Comparison of ENCODE assay signal across 19 cellular contexts in the genomic region with DNA sequence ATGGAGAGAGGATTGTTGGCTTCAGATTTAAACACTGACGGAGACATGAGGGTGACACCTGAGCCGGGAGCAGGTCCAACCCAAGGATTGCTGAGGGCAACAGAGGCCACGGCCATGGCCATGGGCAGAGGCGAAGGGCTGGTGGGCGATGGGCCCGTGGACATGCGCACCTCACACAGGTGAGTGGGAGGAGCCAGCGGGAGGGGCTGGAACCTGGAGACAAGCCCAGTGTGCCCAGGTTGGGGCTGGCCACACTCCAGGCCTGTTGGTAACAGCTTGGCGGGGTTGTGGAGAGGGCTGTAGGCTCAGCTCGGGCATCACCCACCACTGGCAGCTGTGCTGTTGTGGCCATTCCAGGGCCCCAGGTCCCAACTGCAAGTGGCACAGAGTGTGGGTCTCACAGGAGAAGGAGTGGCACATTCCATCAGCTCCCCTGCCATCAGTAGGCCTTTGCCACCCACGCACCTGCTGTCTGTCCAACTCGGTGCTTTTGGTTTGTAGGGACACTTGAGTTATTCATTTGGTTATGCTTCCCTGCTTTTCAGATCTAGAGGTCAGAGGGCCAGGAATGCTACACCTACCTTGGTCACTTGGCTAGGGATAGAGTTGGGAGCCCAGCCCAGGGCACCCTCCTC. TPM values are rescaled to one million over a fixed set of nuclear protein-coding genes. Genes with fewer than 3 reads are reported as not detected.
DNase-seq lines count a peak whose midpoint lies in the region; ATAC-seq, FAIRE-seq and TF ChIP-seq lines count a peak whose summit lies in the region.
"Had no signal": no experiment of that assay in that cellular context is flagged by ENCODE, and none has a peak within 500 bp of the region (broad histone marks: within the 10 kb centered on the region; RNA-seq: fewer than 3 reads in every experiment).

No MANE protein-coding gene starts in this region.

- peaks cover 44 to 51% of the 10 kb centered on the region in 2 donors for H3K4me1 ChIP-seq in kidney (ENCODE audit: control insufficient read depth in 1 of 2, insufficient read depth in 1 of 2, low read depth in 1 of 2, low read length in 2 of 2)
- peaks cover 41% of the 10 kb centered on the region for H3K4me1 ChIP-seq in CD8-positive, alpha-beta T cell (ENCODE audit: insufficient read depth, low read length)
- H3K4me1 ChIP-seq in upper lobe of left lung: peaks cover 41 to 47% (median 42%) of the 10 kb centered on the region in 4 donors

- peak overlapping the region; percentile 26 for H3K27ac Mint-ChIP-seq in activated T-helper 2 cell treated with anti-CD3 and anti-CD28 coated beads, Interferon-gamma antibody, Interleukin-2, Interleukin-4, amounts not matched to agents 10 μg/mL and 5 μg/mL and 100 μg/mL, durations not matched to agents 14 hours and 24 hours and 36 hours
- H3K27ac Mint-ChIP-seq in progenitor cell of endocrine pancreas: peak overlapping the region; percentile 97
- H3K27ac Mint-ChIP-seq in CD8-positive, alpha-beta T cell: no peak overlapping the region

- H3K27ac ChIP-seq in kidney (ENCODE audit: low read depth in 2 of 2, low read length in 2 of 2) (peak overlapping the region in 1 of 2 donors; percentile 14), upper lobe of left lung (no peak overlapping the region)
- H3K27ac ChIP-seq in CD8-positive, alpha-beta T cell (ENCODE audit: low read depth, low read length): no peak overlapping the region

- peaks cover 64% of the 10 kb centered on the region for H3K36me3 Mint-ChIP-seq in activated T-helper 2 cell treated with anti-CD3 and anti-CD28 coated beads, Interferon-gamma antibody, Interleukin-2, Interleukin-4, amounts not matched to agents 10 μg/mL and 5 μg/mL and 100 μg/mL, durations not matched to agents 14 hours and 24 hours and 36 hours (ENCODE audit: low read depth)
- H3K36me3 Mint-ChIP-seq in progenitor cell of endocrine pancreas (ENCODE audit: insufficient read depth): peaks cover 42% of the 10 kb centered on the region
- H3K36me3 Mint-ChIP-seq in CD8-positive, alpha-beta T cell: peaks cover 54% of the 10 kb centered on the region

- TF ChIP-seq POLR2A in upper lobe of left lung (IDR thresholded peaks at IDR 0.05): no peak

- no peaks in the 10 kb centered on the region for H3K27me3 Mint-ChIP-seq in activated T-helper 2 cell treated with anti-CD3 and anti-CD28 coated beads, Interferon-gamma antibody, Interleukin-2, Interleukin-4, amounts not matched to agents 10 μg/mL and 5 μg/mL and 100 μg/mL, durations not matched to agents 14 hours and 24 hours and 36 hours (ENCODE audit: low read depth)
- H3K27me3 Mint-ChIP-seq in progenitor cell of endocrine pancreas: no peaks in the 10 kb centered on the region
- no peaks in the 10 kb centered on the region for H3K27me3 Mint-ChIP-seq in CD8-positive, alpha-beta T cell (ENCODE audit: low read depth)
- H3K27me3 Mint-ChIP-seq: activated CD4-positive, alpha-beta T cell treated with anti-CD3 and anti-CD28 coated beads for 36 hours; activated naive CD8-positive, alpha-beta T cell treated with anti-CD3 and anti-CD28 coated beads, Interleukin-2, amount 10 ng/mL, durations not matched to agents 7 days and 5 days had no signal

- intact Hi-C loops in activated T-helper 2 cell treated with anti-CD3 and anti-CD28 coated beads, Interferon-gamma antibody, Interleukin-2, Interleukin-4, amounts not matched to agents 10 μg/mL and 5 μg/mL and 100 μg/mL, durations not matched to agents 14 hours and 24 hours and 36 hours (cut with micrococcal nuclease): no loop called here
- intact Hi-C loops in kidney (cut with DNase I): no loop called here
- intact Hi-C loops in CD8-positive, alpha-beta T cell (cut with DNase I, micrococcal nuclease): no loop called here

- peaks cover 30% of the 10 kb centered on the region for H3K4me1 Mint-ChIP-seq in activated T-helper 2 cell treated with anti-CD3 and anti-CD28 coated beads, Interferon-gamma antibody, Interleukin-2, Interleukin-4, amounts not matched to agents 10 μg/mL and 5 μg/mL and 100 μg/mL, durations not matched to agents 14 hours and 24 hours and 36 hours (ENCODE audit: low read depth)
- H3K4me1 Mint-ChIP-seq in progenitor cell of endocrine pancreas (ENCODE audit: low read depth): peaks cover 40% of the 10 kb centered on the region
- H3K4me1 Mint-ChIP-seq in CD8-positive, alpha-beta T cell (ENCODE audit: low read depth): peaks cover 59% of the 10 kb centered on the region

- CTCF ChIA-PET in CD8-positive, alpha-beta T cell (lab: Charles Lee): interaction anchor here (0.8 to 1.1 kb wide), 2 partner anchors 26 to 67 kb away, joined by 3 read pairs; no protein-coding TSS in a partner anchor

- WGBS in upper lobe of left lung, 2 donors: 91 to 92% methylated on average over 11 to 12 of the region's 12 CpGs

- H3K27me3 ChIP-seq in CD8-positive, alpha-beta T cell (ENCODE audit: insufficient read depth, low read length): no peaks in the 10 kb centered on the region
- no peaks in the 10 kb centered on the region for H3K27me3 ChIP-seq in upper lobe of left lung

- peak; percentile 17 for DNase-seq in D341Med (ENCODE audit: low spot score)
- no peak for DNase-seq in activated T-helper 2 cell treated with anti-CD3 and anti-CD28 coated beads, Interferon-gamma antibody, Interleukin-2, Interleukin-4, amounts not matched to agents 10 μg/mL and 5 μg/mL and 100 μg/mL, durations not matched to agents 14 hours and 24 hours and 36 hours (ENCODE audit: low spot score)
- DNase-seq in kidney: peak; percentile 57
- no peak for DNase-seq in progenitor cell of endocrine pancreas (ENCODE audit: low spot score, unreplicated experiment)
- no peak for DNase-seq in effector CD8-positive, alpha-beta T cell (lab: John Stamatoyannopoulos, UW)
- no peak for DNase-seq in CD8-positive, alpha-beta T cell
- DNase-seq in upper lobe of left lung: no peak
- DNase-seq: activated CD4-positive, alpha-beta T cell treated with anti-CD3 and anti-CD28 coated beads for 36 hours; activated naive CD8-positive, alpha-beta T cell treated with anti-CD3 and anti-CD28 coated beads, Interleukin-2, amount 10 ng/mL, durations not matched to agents 7 days and 5 days; left ventricle myocardium inferior; NCI-H2029; NCI-H526; PC-3; stimulated activated CD4-positive, alpha-beta T cell treated with anti-CD3 and anti-CD28 coated beads, Interleukin-2, amount 100 ng/mL, for 24 hours had no signal

- no peak for TF ChIP-seq EP300 in upper lobe of left lung (IDR thresholded peaks at IDR 0.05)

- TF ChIP-seq CTCF in kidney (IDR thresholded peaks at IDR 0.05; ENCODE audit: borderline replicate concordance, extremely low read depth, insufficient read depth): no peak
- no peak for TF ChIP-seq CTCF in progenitor cell of endocrine pancreas (IDR thresholded peaks at IDR 0.05; ENCODE audit: unreplicated experiment)
- TF ChIP-seq CTCF in CD8-positive, alpha-beta T cell (IDR thresholded peaks at IDR 0.05): no peak
- TF ChIP-seq CTCF in upper lobe of left lung (IDR thresholded peaks at IDR 0.05): no peak

- peaks cover 7 to 11% of the 10 kb centered on the region in 2 donors for H3K9me3 ChIP-seq in kidney (ENCODE audit: control insufficient read depth in 1 of 2, low read length in 2 of 2)
- peaks cover 13% of the 10 kb centered on the region for H3K9me3 ChIP-seq in CD8-positive, alpha-beta T cell (ENCODE audit: low read length)
- H3K9me3 ChIP-seq in upper lobe of left lung: peaks cover 9 to 16% (median 11%) of the 10 kb centered on the region in 4 donors

- no peak overlapping the region for H3K9ac ChIP-seq in kidney (ENCODE audit: low read length in 2 of 2)

- no peak overlapping the region for H3K4me3 Mint-ChIP-seq in activated T-helper 2 cell treated with anti-CD3 and anti-CD28 coated beads, Interferon-gamma antibody, Interleukin-2, Interleukin-4, amounts not matched to agents 10 μg/mL and 5 μg/mL and 100 μg/mL, durations not matched to agents 14 hours and 24 hours and 36 hours (ENCODE audit: low read depth)
- H3K4me3 Mint-ChIP-seq in progenitor cell of endocrine pancreas (ENCODE audit: low read depth): no peak overlapping the region
- no peak overlapping the region for H3K4me3 Mint-ChIP-seq in CD8-positive, alpha-beta T cell
- H3K4me3 Mint-ChIP-seq: activated CD4-positive, alpha-beta T cell treated with anti-CD3 and anti-CD28 coated beads for 36 hours; activated naive CD8-positive, alpha-beta T cell treated with anti-CD3 and anti-CD28 coated beads, Interleukin-2, amount 10 ng/mL, durations not matched to agents 7 days and 5 days had no signal

- H3K4me3 ChIP-seq in kidney (ENCODE audit: low read length in 2 of 2): no peak overlapping the region
- H3K4me3 ChIP-seq in CD8-positive, alpha-beta T cell (ENCODE audit: low read depth, low read length): no peak overlapping the region
- H3K4me3 ChIP-seq in upper lobe of left lung: no peak overlapping the region
- H3K4me3 ChIP-seq: left ventricle myocardium inferior, thoracic aorta had no signal

- peaks cover 6 to 18% of the 10 kb centered on the region in 2 donors for H3K36me3 ChIP-seq in kidney (ENCODE audit: control insufficient read depth in 1 of 2, insufficient read depth in 2 of 2, low read length in 2 of 2)
- H3K36me3 ChIP-seq in CD8-positive, alpha-beta T cell (ENCODE audit: insufficient read depth, low read length): peaks cover 22% of the 10 kb centered on the region
- H3K36me3 ChIP-seq in upper lobe of left lung: peaks cover 7 to 36% (median 18%) of the 10 kb centered on the region in 4 donors

- no peak for FAIRE-seq in kidney (lab: Jason Lieb, UNC)
- FAIRE-seq: endometrium, GM18507 had no signal

- peaks cover 40% of the 10 kb centered on the region for H3K9me3 Mint-ChIP-seq in activated T-helper 2 cell treated with anti-CD3 and anti-CD28 coated beads, Interferon-gamma antibody, Interleukin-2, Interleukin-4, amounts not matched to agents 10 μg/mL and 5 μg/mL and 100 μg/mL, durations not matched to agents 14 hours and 24 hours and 36 hours
- peaks cover 20% of the 10 kb centered on the region for H3K9me3 Mint-ChIP-seq in progenitor cell of endocrine pancreas (ENCODE audit: low read depth)
- H3K9me3 Mint-ChIP-seq in CD8-positive, alpha-beta T cell: peaks cover 16% of the 10 kb centered on the region

- ATAC-seq in CD8-positive, alpha-beta T cell: no peak
- ATAC-seq in HG03378 (IDR thresholded peaks at IDR 0.05; ENCODE audit: unreplicated experiment): no peak
- no peak for ATAC-seq in upper lobe of left lung (ENCODE audit: low FRiP score in 2 of 2)
- ATAC-seq: activated CD4-positive, alpha-beta T cell treated with anti-CD3 and anti-CD28 coated beads for 36 hours; PC-3; sciatic nerve had no signal

- POLR2A ChIA-PET in CD8-positive, alpha-beta T cell (lab: Charles Lee): no interaction called here

RNA-seq across cellular contexts. Expression of gene TSSK6, which starts 49.8 kb away (rescaled TPM):
- total RNA-seq in activated T-helper 2 cell treated with anti-CD3 and anti-CD28 coated beads, Interferon-gamma antibody, Interleukin-2, Interleukin-4, amounts not matched to agents 10 μg/mL and 5 μg/mL and 100 μg/mL, durations not matched to agents 14 hours and 24 hours and 36 hours: 2.6 and 2.9 TPM in 2 replicates
- total RNA-seq in kidney (3.7 TPM), progenitor cell of endocrine pancreas (2.7 and 3.3 TPM in 2 replicates), upper lobe of left lung (1 to 10 TPM; 1.7 to 7.3 (median 3.1) TPM)
- polyA plus RNA-seq in kidney (ENCODE audit: insufficient read depth, low read depth, low replicate concordance): 1.4 TPM
- 1 to 10 TPM; 3.6 to 3.7 TPM for total RNA-seq in CD8-positive, alpha-beta T cell

RNA-seq across cellular contexts. Expression of gene NDUFA13, which starts 50.5 kb away (rescaled TPM):
- 381 and 393 TPM in 2 replicates for total RNA-seq in activated T-helper 2 cell treated with anti-CD3 and anti-CD28 coated beads, Interferon-gamma antibody, Interleukin-2, Interleukin-4, amounts not matched to agents 10 μg/mL and 5 μg/mL and 100 μg/mL, durations not matched to agents 14 hours and 24 hours and 36 hours
- total RNA-seq in kidney (328 TPM), progenitor cell of endocrine pancreas (346 and 347 TPM in 2 replicates), upper lobe of left lung (100 to 1,000 TPM in 3 of 6 donors, 10 to 100 TPM in 3; 24.3 to 305 (median 112) TPM)
- polyA plus RNA-seq in kidney (ENCODE audit: insufficient read depth, low read depth, low replicate concordance): 627 TPM
- 100 to 1,000 TPM; 151 to 166 TPM for total RNA-seq in CD8-positive, alpha-beta T cell

Comparison
In these comparisons a context has a peak if more than half of its experiments do, and no peak if none do; other contexts are left out.
1. DNase-seq: peak in D341Med (single experiment) and kidney (single experiment); none in activated T-helper 2 cell treated with anti-CD3 and anti-CD28 coated beads, Interferon-gamma antibody, Interleukin-2, Interleukin-4, amounts not matched to agents 10 μg/mL and 5 μg/mL and 100 μg/mL, durations not matched to agents 14 hours and 24 hours and 36 hours (single experiment), progenitor cell of endocrine pancreas (single experiment), effector CD8-positive, alpha-beta T cell (single experiment), CD8-positive, alpha-beta T cell (0 of 7) and upper lobe of left lung (0 of 2).